22 cellular contexts compared by ENCODE assay signal in the genomic region with DNA sequence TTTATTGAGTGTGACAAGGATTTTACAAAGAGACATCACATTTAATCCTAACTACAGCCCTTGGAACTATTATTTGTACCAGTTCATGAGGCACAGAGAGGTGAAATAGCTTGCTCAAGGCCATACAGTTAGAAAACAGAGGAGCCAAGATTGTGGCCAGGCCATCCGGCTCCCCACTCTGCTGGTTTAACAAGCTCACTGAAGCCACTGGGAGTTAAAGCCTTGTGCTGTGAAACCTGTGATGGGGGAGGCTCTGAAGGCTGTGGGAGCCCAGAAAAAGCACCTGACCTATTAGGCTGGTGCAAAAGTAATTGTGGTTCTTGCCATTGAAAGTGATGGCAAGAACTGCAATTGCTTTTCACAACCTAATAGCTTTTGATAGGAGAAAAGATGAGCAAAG.
"Had no signal": no experiment of that assay in that cellular context is flagged by ENCODE, and none has a peak within 500 bp of the region (broad histone marks: within the 10 kb centered on the region; RNA-seq: fewer than 3 reads in every experiment).

No MANE protein-coding gene starts in this region.

- H3K27me3 Mint-ChIP-seq: progenitor cell of endocrine pancreas had no signal

- ATAC-seq: lower lobe of right lung; natural killer cell treated with Interleukin-12 subunit alpha and Interleukin-12 subunit beta and Interleukin-15 and Interleukin-18, amount 100 ng/mL, for 72 hours; sciatic nerve; stimulated activated naive B cell treated with anti-CD40 and anti-IgM and Interleukin-4, amounts not matched to agents 10 μg/mL and 1 μg/mL and 100 μg/mL, for 72 hours; stimulated activated naive CD8-positive, alpha-beta T cell treated with anti-CD3 and anti-CD28 coated beads, Interleukin-15, amount 100 ng/mL, for 72 hours had no signal

- DNase-seq: effector CD4-positive, alpha-beta T cell; endodermal cell; erythroblast; glutamatergic neuron; immature natural killer cell; left ventricle myocardium inferior; lower lobe of right lung; mesenchymal stem cell; midbrain; ovary; stimulated activated CD4-positive, alpha-beta T cell treated with anti-CD3 and anti-CD28 coated beads, Interleukin-2, amount 100 ng/mL, for 24 hours; stimulated activated CD4-positive, alpha-beta T cell treated with anti-CD3 and anti-CD28 coated beads, Interleukin-4, amount 100 ng/mL, for 4 hours; stimulated activated naive B cell treated with anti-CD40 and anti-IgM and Interleukin-4, amounts not matched to agents 10 μg/mL and 1 μg/mL and 100 μg/mL, for 72 hours; stimulated activated naive CD8-positive, alpha-beta T cell treated with anti-CD3 and anti-CD28 coated beads, Interleukin-15, amount 100 ng/mL, for 72 hours; transverse colon had no signal

- H3K4me3 Mint-ChIP-seq: endodermal cell; immature natural killer cell; natural killer cell treated with Interleukin-12 subunit alpha and Interleukin-12 subunit beta and Interleukin-15 and Interleukin-18, amount 100 ng/mL, for 72 hours; neural progenitor cell; stimulated activated naive B cell treated with anti-CD40 and anti-IgM and Interleukin-4, amounts not matched to agents 10 μg/mL and 1 μg/mL and 100 μg/mL, for 72 hours; stimulated activated naive CD8-positive, alpha-beta T cell treated with anti-CD3 and anti-CD28 coated beads, Interleukin-15, amount 100 ng/mL, for 72 hours had no signal

- H3K4me3 ChIP-seq: coronary artery, left ventricle myocardium inferior, lower lobe of right lung, neural progenitor cell, ovary, skin epidermis, thoracic aorta, transverse colon had no signal

- H3K27ac ChIP-seq: coronary artery, left ventricle myocardium inferior, lower lobe of right lung, neural progenitor cell, ovary, skin epidermis, thoracic aorta, transverse colon had no signal

- H3K4me1 ChIP-seq: left ventricle myocardium inferior, lower lobe of right lung, neural progenitor cell had no signal

- H3K4me1 Mint-ChIP-seq: endodermal cell, immature natural killer cell had no signal

- H3K36me3 Mint-ChIP-seq: immature natural killer cell; natural killer cell treated with Interleukin-12 subunit alpha and Interleukin-12 subunit beta and Interleukin-15 and Interleukin-18, amount 100 ng/mL, for 72 hours; neural progenitor cell; stimulated activated naive B cell treated with anti-CD40 and anti-IgM and Interleukin-4, amounts not matched to agents 10 μg/mL and 1 μg/mL and 100 μg/mL, for 72 hours had no signal

- H3K9me3 Mint-ChIP-seq: endodermal cell; immature natural killer cell; natural killer cell treated with Interleukin-12 subunit alpha and Interleukin-12 subunit beta and Interleukin-15 and Interleukin-18, amount 100 ng/mL, for 72 hours; neural progenitor cell; stimulated activated naive B cell treated with anti-CD40 and anti-IgM and Interleukin-4, amounts not matched to agents 10 μg/mL and 1 μg/mL and 100 μg/mL, for 72 hours; stimulated activated naive CD8-positive, alpha-beta T cell treated with anti-CD3 and anti-CD28 coated beads, Interleukin-15, amount 100 ng/mL, for 72 hours had no signal

- H3K9me3 ChIP-seq: left ventricle myocardium inferior, lower lobe of right lung, ovary, thoracic aorta, transverse colon had no signal

- H3K27me3 ChIP-seq: neural progenitor cell, ovary had no signal

- H3K36me3 ChIP-seq: left ventricle myocardium inferior, lower lobe of right lung, neural progenitor cell, ovary, thoracic aorta, transverse colon had no signal

- H3K27ac Mint-ChIP-seq: endodermal cell; immature natural killer cell; natural killer cell treated with Interleukin-12 subunit alpha and Interleukin-12 subunit beta and Interleukin-15 and Interleukin-18, amount 100 ng/mL, for 72 hours; neural progenitor cell; progenitor cell of endocrine pancreas; stimulated activated naive B cell treated with anti-CD40 and anti-IgM and Interleukin-4, amounts not matched to agents 10 μg/mL and 1 μg/mL and 100 μg/mL, for 72 hours; stimulated activated naive CD8-positive, alpha-beta T cell treated with anti-CD3 and anti-CD28 coated beads, Interleukin-15, amount 100 ng/mL, for 72 hours had no signal
